ENCODE assay signal across 22 cellular contexts in the genomic region with DNA sequence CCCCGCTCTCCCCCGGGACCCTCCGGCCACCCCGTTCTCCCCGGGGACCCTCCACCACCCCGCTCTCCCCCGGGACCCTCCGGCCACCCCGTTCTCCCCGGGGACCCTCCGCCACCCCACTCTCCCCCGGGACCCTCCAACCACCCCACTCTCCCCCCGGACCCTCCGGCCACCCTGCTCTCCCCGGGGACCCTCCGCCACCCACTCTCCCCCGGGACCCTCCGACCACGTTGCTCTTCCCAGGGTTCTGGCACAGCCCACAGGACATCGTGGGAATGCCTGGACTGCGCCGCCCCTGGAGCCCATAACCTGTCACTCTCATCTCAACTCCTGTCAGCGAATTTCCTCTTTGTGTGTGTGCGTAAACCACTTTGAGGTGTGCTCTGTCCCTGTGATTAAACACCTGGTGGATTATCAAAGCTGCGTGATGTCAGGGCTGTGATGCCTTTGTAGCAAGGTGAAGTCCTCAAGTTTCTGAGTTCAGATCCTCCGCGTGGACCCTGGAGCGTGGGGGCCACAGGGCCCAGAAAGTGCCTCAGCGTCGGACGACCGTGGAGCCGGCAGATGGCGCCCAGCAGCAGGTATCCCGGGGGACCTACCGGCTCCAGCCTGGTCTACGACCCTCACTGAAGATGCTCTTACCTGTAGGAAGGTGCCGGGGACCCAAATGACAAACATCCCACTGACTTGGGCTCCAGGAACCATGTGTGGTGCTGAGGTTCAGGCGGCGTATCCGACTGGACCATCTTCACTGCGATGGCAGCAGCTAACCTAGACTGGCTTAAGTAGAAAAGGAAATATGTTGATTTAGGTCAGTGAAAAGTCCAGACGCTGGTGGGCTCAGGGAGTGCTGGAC.
"Had no signal": no experiment of that assay in that cellular context is flagged by ENCODE, and none has a peak within 500 bp of the region (broad histone marks: within the 10 kb centered on the region; RNA-seq: fewer than 3 reads in every experiment).

No MANE protein-coding gene starts in this region.

- H3K4me1 Mint-ChIP-seq: activated B cell treated with CpG ODN at 0.5 μM for 24 hours; activated CD4-positive, alpha-beta T cell treated with anti-CD3 and anti-CD28 coated beads, Interleukin-2, amount 10 ng/mL, durations not matched to agents 24 days and 14 days; activated T-helper 17 cell treated with anti-CD3 and anti-CD28 coated beads, Interleukin-2, amount 50 U/mL, for 72 hours; T-cell had no signal

- H3K4me3 Mint-ChIP-seq: activated B cell treated with CpG ODN at 0.5 μM for 24 hours; activated CD4-positive, alpha-beta T cell treated with anti-CD3 and anti-CD28 coated beads, Interleukin-2, amount 10 ng/mL, durations not matched to agents 24 days and 14 days; activated CD8-positive, alpha-beta T cell treated with anti-CD3 and anti-CD28 coated beads for 36 hours; activated naive CD4-positive, alpha-beta T cell treated with anti-CD3 and anti-CD28 coated beads for 36 hours; activated T-helper 17 cell treated with anti-CD3 and anti-CD28 coated beads, Interleukin-2, amount 50 U/mL, for 72 hours; brain; mesothelial cell of epicardium; nephron; T-cell had no signal

- H3K27ac Mint-ChIP-seq: activated B cell treated with CpG ODN at 0.5 μM for 24 hours; activated CD4-positive, alpha-beta T cell treated with anti-CD3 and anti-CD28 coated beads, Interleukin-2, amount 10 ng/mL, durations not matched to agents 24 days and 14 days; activated CD8-positive, alpha-beta T cell treated with anti-CD3 and anti-CD28 coated beads for 36 hours; activated naive CD4-positive, alpha-beta T cell treated with anti-CD3 and anti-CD28 coated beads for 36 hours; activated T-helper 17 cell treated with anti-CD3 and anti-CD28 coated beads, Interleukin-2, amount 50 U/mL, for 72 hours; brain; mesothelial cell of epicardium; nephron; T-cell had no signal

- H3K27ac ChIP-seq: dorsolateral prefrontal cortex, epithelial cell of prostate, prostate gland, right atrium auricular region, skin epidermis, thoracic aorta had no signal

- H3K36me3 Mint-ChIP-seq: brain, mesothelial cell of epicardium, T-cell had no signal

- H3K9me3 Mint-ChIP-seq: activated B cell treated with CpG ODN at 0.5 μM for 24 hours; activated CD4-positive, alpha-beta T cell treated with anti-CD3 and anti-CD28 coated beads, Interleukin-2, amount 10 ng/mL, durations not matched to agents 24 days and 14 days; mesothelial cell of epicardium; T-cell had no signal

- H3K4me1 ChIP-seq: prostate gland, right atrium auricular region had no signal

- H3K36me3 ChIP-seq: prostate gland, right atrium auricular region, thoracic aorta had no signal

- H3K27me3 ChIP-seq: right atrium auricular region had no signal

- DNase-seq: activated B cell treated with CpG ODN at 0.5 μM for 24 hours; activated CD4-positive, alpha-beta T cell treated with anti-CD3 and anti-CD28 coated beads, Interleukin-2, amount 10 ng/mL, durations not matched to agents 24 days and 14 days; activated CD8-positive, alpha-beta T cell treated with anti-CD3 and anti-CD28 coated beads for 36 hours; activated naive CD4-positive, alpha-beta T cell treated with anti-CD3 and anti-CD28 coated beads for 36 hours; activated T-cell treated with anti-CD3 and anti-CD28 coated beads, Interleukin-2, amount 50 U/mL, for 1 hour; anterior cingulate cortex; caudate nucleus; foreskin melanocyte; stimulated activated CD4-positive, alpha-beta T cell treated with anti-CD3 and anti-CD28 coated beads, Interleukin-15, amount 100 ng/mL, for 24 hours; stimulated activated CD4-positive, alpha-beta T cell treated with anti-CD3 and anti-CD28 coated beads, Interleukin-2, amount 100 ng/mL, for 48 hours had no signal

- H3K4me3 ChIP-seq: dorsolateral prefrontal cortex, prostate gland, right atrium auricular region, skin epidermis, thoracic aorta had no signal

- H3K9me3 ChIP-seq: prostate gland, right atrium auricular region, thoracic aorta had no signal

- ATAC-seq: activated CD8-positive, alpha-beta T cell treated with anti-CD3 and anti-CD28 coated beads for 36 hours; activated T-helper 17 cell treated with anti-CD3 and anti-CD28 coated beads, Interleukin-2, amount 50 U/mL, for 72 hours; left lobe of liver; T-cell had no signal
